ENCODE assay signal across 28 cellular contexts in genomic region chr1:89950703-89951102, GRCh38. TPM values are rescaled to one million over a fixed set of nuclear protein-coding genes. Genes with fewer than 3 reads are reported as not detected.
DNase-seq lines count a peak whose midpoint lies in the region; ATAC-seq, FAIRE-seq and TF ChIP-seq lines count a peak whose summit lies in the region.
"Had no signal": no experiment of that assay in that cellular context is flagged by ENCODE, and none has a peak within 500 bp of the region (broad histone marks: within the 10 kb centered on the region; RNA-seq: fewer than 3 reads in every experiment).

No MANE protein-coding gene starts in this region.

- H3K4me2 ChIP-seq in BLaER1: peak overlapping the region; percentile 41
- no peak overlapping the region for H3K4me2 ChIP-seq in K562 (ENCODE audit: insufficient read depth, low read length)

- no peaks in the 10 kb centered on the region for H3K27me3 ChIP-seq in BLaER1
- no peaks in the 10 kb centered on the region for H3K27me3 ChIP-seq in HUES48 (ENCODE audit: control insufficient read depth, insufficient read depth, low read length)
- no peaks in the 10 kb centered on the region for H3K27me3 ChIP-seq in K562 (ENCODE audit: control insufficient read depth in 2 of 2, insufficient read depth in 2 of 2, low read length in 2 of 2)
- no peaks in the 10 kb centered on the region for H3K27me3 ChIP-seq in right lobe of liver
- H3K27me3 ChIP-seq: SJSA1 had no signal

- ATAC-seq in K562: no peak
- ATAC-seq in right lobe of liver: peak in 3 of 4 donors; percentile 28 to 42 (median 37)
- ATAC-seq: CD8-positive, alpha-beta T cell; GM12878 had no signal

- H3K9ac ChIP-seq in BLaER1 (no peak overlapping the region), HUES48 (ENCODE audit: low read depth, low read length) (no peak overlapping the region), K562 (ENCODE audit: insufficient read depth in 1 of 2, low read depth in 2 of 2, low read length in 2 of 2) (no peak overlapping the region)

- TF ChIP-seq CTCF in K562 (IDR thresholded peaks at IDR 0.05 in 2 of 3, conservative IDR thresholded peaks at IDR 0.05 in 1 of 3; ENCODE audit: insufficient read depth in 2 of 3, low read depth in 1 of 3, low read length in 3 of 3): no peak
- TF ChIP-seq CTCF in right lobe of liver (IDR thresholded peaks at IDR 0.05): no peak

- H3K4me3 ChIP-seq in BLaER1 (no peak overlapping the region), HUES48 (ENCODE audit: low read depth, low read length) (no peak overlapping the region), K562 (no peak overlapping the region), right lobe of liver (no peak overlapping the region)
- H3K4me3 ChIP-seq: GM12878, SJSA1 had no signal

- H2AFZ ChIP-seq in K562 (ENCODE audit: low read depth, low read length): peak overlapping the region; percentile 70

- no peak for TF ChIP-seq RAD21 in K562 (CRISPR knock-in tag; conservative IDR thresholded peaks at IDR 0.05 in 1 of 2, IDR thresholded peaks at IDR 0.05 in 1 of 2)

- POLR2A ChIA-PET in K562 (lab: Yijun Ruan, JAX): no interaction called here

- 89% methylated on average over 1 of the region's 2 CpGs for WGBS in K562 (ENCODE audit: insufficient coverage, low coverage, missing lambda C conversion rate)
- 75% methylated on average over 2 of the region's 2 CpGs for WGBS in right lobe of liver (ENCODE audit: insufficient coverage, low coverage, low lambda C conversion rate, missing lambda C conversion rate)

- TF ChIP-seq EP300 in K562 (IDR thresholded peaks at IDR 0.05; ENCODE audit: low read length): no peak

- H3K79me2 ChIP-seq in K562 (ENCODE audit: control insufficient read depth, insufficient read depth, low read length): no peaks in the 10 kb centered on the region

- no peaks in the 10 kb centered on the region for H4K20me1 ChIP-seq in BLaER1
- no peaks in the 10 kb centered on the region for H4K20me1 ChIP-seq in K562 (replicated peaks; ENCODE audit: control insufficient read depth, insufficient read depth, low read length)

- intact Hi-C loops in K562 (cut with micrococcal nuclease) (loop anchor here (5.0 kb wide), 2 partner anchors 78 to 468 kb away; no protein-coding TSS in a partner anchor), right lobe of liver (cut with DNase I) (no loop called here)

- CTCF ChIA-PET in K562 (lab: Yijun Ruan, JAX; ENCODE audit: low intra/inter-chr PET ratio): no interaction called here

- in situ Hi-C loops in K562 (cut with MboI): loop anchor here (5.0 kb wide), 1 partner anchor 143 kb away; no protein-coding TSS in a partner anchor

- BruUV-seq in K562 (replicated peaks; lab: Mats Ljungman, UMichigan): no TSS peak

- H3K36me3 ChIP-seq in BLaER1 (peaks cover 11% of the 10 kb centered on the region; the same call in 1 of the 2 replicates), HUES48 (ENCODE audit: control insufficient read depth, insufficient read depth, low read length) (no peaks in the 10 kb centered on the region), K562 (ENCODE audit: control insufficient read depth, insufficient read depth, low read length) (no peaks in the 10 kb centered on the region), right lobe of liver (no peaks in the 10 kb centered on the region)
- H3K36me3 ChIP-seq: SJSA1 had no signal

- peaks cover 17% of the 10 kb centered on the region for H3K9me3 ChIP-seq in BLaER1
- no peaks in the 10 kb centered on the region for H3K9me3 ChIP-seq in HUES48 (ENCODE audit: control insufficient read depth, insufficient read depth, low read length)
- no peaks in the 10 kb centered on the region for H3K9me3 ChIP-seq in K562 (replicated peaks; ENCODE audit: control insufficient read depth, insufficient read depth, low read depth, low read length)
- no peaks in the 10 kb centered on the region for H3K9me3 ChIP-seq in right lobe of liver
- H3K9me3 ChIP-seq: SJSA1 had no signal

- H3K4me1 ChIP-seq in BLaER1 (peaks cover 58% of the 10 kb centered on the region), HUES48 (ENCODE audit: control insufficient read depth, insufficient read depth, low read length) (peaks cover 38% of the 10 kb centered on the region), K562 (replicated peaks in 1 of 2; ENCODE audit: control insufficient read depth in 2 of 2, insufficient read depth in 2 of 2, low read length in 2 of 2) (peaks cover 4 to 55% of the 10 kb centered on the region in 2 experiments; a peak in 4 of 5 replicates), right lobe of liver (peaks cover 0 to 27% (median 12%) of the 10 kb centered on the region in 4 donors)

- FAIRE-seq in K562 (lab: Jason Lieb, UNC): no peak
- FAIRE-seq: GM12878, H1 had no signal

- no peaks in the 10 kb centered on the region for H3K9me1 ChIP-seq in K562 (ENCODE audit: control insufficient read depth, insufficient read depth, low read length)

- H3K27ac ChIP-seq in BLaER1 (no peak overlapping the region), HUES48 (ENCODE audit: low read depth, low read length) (peak overlapping the region; percentile 52), K562 (ENCODE audit: extremely low read depth, low read depth, low read length) (no peak overlapping the region), right lobe of liver (peak overlapping the region in 2 of 3 donors; percentile 69 to 72)

- TF ChIP-seq POLR2A in K562 (conservative IDR thresholded peaks at IDR 0.05) (no peak), right lobe of liver (IDR thresholded peaks at IDR 0.05) (no peak)

- no peak for DNase-seq in K562 (ENCODE audit: extremely low read depth in 1 of 4, low spot score in 3 of 4)
- no peak for DNase-seq in right lobe of liver
- no peak for DNase-seq in NCI-H524 (lab: John Stamatoyannopoulos, UW)
- DNase-seq in NOMO-1 treated with dmso at 0.1 percent for 144 hours (lab: John Stamatoyannopoulos, UW; ENCODE audit: unreplicated experiment): no peak
- no peak for DNase-seq in activated gamma-delta T cell (lab: John Stamatoyannopoulos, UW)
- DNase-seq in 8988T: no peak
- DNase-seq: C1 segment of cervical spinal cord; CD8-positive, alpha-beta T cell; DMS 273 treated with DMSO at 0.1 percent for 48 hours; DMS79; EL; GDM1; HCEC 1CT; NCI-H1092; NCI-H1436; NCI-H187; NCI-H2081 treated with DMSO at 0.1 percent for 48 hours; NCI-H2171; NCI-H226; NCI-H510A; NCI-H748 treated with DMSO at 0.1 percent for 48 hours; Right ventricle myocardium superior; RPMI8226 had no signal

TF ChIP-seq in K562, 482 proteins besides CTCF, POLR2A, EP300 and RAD21:
- TF ChIP-seq ZNF384 (IDR thresholded peaks at IDR 0.05; ENCODE audit: low read depth, low read length) (0 out of 2 replicates have a peak, but pooled peaks have one; percentile 12), HNRNPK (IDR thresholded peaks at IDR 0.05; ENCODE audit: low read depth, low read length, poor library complexity, severe bottlenecking) (no peak), DIDO1 (tag; IDR thresholded peaks at IDR 0.05; ENCODE audit: low read depth) (no peak), ZNF121 (CRISPR knock-in tag; conservative IDR thresholded peaks at IDR 0.05) (peak; percentile 74), CBX8 (IDR thresholded peaks at IDR 0.05; ENCODE audit: borderline replicate concordance, extremely low read depth, low read depth, low read length, poor library complexity, severe bottlenecking) (no peak)

RNA-seq across cellular contexts. Expression of gene ZNF326, which starts 44.2 kb away (rescaled TPM):
- total RNA-seq in K562 (2011; cell fraction: chromatin; rRNA removed; ENCODE audit: low replicate concordance): 16.4 and 77.7 TPM in 2 replicates
- total RNA-seq in K562 (2011; cell fraction: nucleolus; rRNA removed): 11.0 and 16.2 TPM in 2 replicates
- 31.3 and 61.9 TPM in 2 replicates for total RNA-seq in K562 (2011; cell fraction: nucleoplasm; rRNA removed)
- total RNA-seq in K562 (2014; rRNA removed) (7.2 and 9.2 TPM in 2 replicates), K562 (2014; rRNA removed; fragmentation: Illumina TruSeq; extraction: Trizol) (20.1 and 24.4 TPM in 2 replicates), K562 (2015; rRNA removed; fragmentation: Illumina TruSeq; extraction: Trizol) (17.1 and 19.4 TPM in 2 replicates), K562 (2021) (17.6 and 23.5 TPM in 2 replicates), right lobe of liver (10 to 100 TPM in 5 of 6 experiments, 1 to 10 TPM in 1; 9.5 to 13.8 (median 10.5) TPM)
- polyA plus RNA-seq in K562 (2011; rRNA removed) (29.5 and 30.6 TPM in 2 replicates), K562 (2014; fragmentation: Illumina TruSeq; extraction: Trizol) (26.8 and 33.2 TPM in 2 replicates), K562 (2014; fragmentation: Nextera tagmentation; extraction: Ambion mirVana) (1 to 10 TPM; 7.3 to 7.7 TPM), K562 (2014; rRNA removed) (30.4 and 31.6 TPM in 2 replicates)
- polyA plus RNA-seq in K562 (2011; cell fraction: cytosol; rRNA removed): 10.0 and 21.1 TPM in 2 replicates
- 27.1 and 38.8 TPM in 2 replicates for polyA plus RNA-seq in K562 (2011; cell fraction: nucleus; rRNA removed)
- polyA plus RNA-seq in K562 (2012): 13.6 and 33.7 TPM in 2 replicates
- polyA minus RNA-seq in K562 (2011; rRNA and poly(A)+ RNA removed): 44.2 and 52.3 TPM in 2 replicates
- polyA minus RNA-seq in K562 (2011; cell fraction: cytosol; rRNA and poly(A)+ RNA removed): 11.2 and 14.7 TPM in 2 replicates
- polyA minus RNA-seq in K562 (2011; cell fraction: nucleus; rRNA and poly(A)+ RNA removed): 63.7 and 116 TPM in 2 replicates

Comparison
In these comparisons a context has a peak if more than half of its experiments do, and no peak if none do; other contexts are left out.
1. H3K27ac ChIP-seq: peak in HUES48 (single experiment) and right lobe of liver (2 of 3); none in BLaER1 (single experiment) and K562 (single experiment).